ENCODE assay signal across 8 cellular contexts in the genomic region with DNA sequence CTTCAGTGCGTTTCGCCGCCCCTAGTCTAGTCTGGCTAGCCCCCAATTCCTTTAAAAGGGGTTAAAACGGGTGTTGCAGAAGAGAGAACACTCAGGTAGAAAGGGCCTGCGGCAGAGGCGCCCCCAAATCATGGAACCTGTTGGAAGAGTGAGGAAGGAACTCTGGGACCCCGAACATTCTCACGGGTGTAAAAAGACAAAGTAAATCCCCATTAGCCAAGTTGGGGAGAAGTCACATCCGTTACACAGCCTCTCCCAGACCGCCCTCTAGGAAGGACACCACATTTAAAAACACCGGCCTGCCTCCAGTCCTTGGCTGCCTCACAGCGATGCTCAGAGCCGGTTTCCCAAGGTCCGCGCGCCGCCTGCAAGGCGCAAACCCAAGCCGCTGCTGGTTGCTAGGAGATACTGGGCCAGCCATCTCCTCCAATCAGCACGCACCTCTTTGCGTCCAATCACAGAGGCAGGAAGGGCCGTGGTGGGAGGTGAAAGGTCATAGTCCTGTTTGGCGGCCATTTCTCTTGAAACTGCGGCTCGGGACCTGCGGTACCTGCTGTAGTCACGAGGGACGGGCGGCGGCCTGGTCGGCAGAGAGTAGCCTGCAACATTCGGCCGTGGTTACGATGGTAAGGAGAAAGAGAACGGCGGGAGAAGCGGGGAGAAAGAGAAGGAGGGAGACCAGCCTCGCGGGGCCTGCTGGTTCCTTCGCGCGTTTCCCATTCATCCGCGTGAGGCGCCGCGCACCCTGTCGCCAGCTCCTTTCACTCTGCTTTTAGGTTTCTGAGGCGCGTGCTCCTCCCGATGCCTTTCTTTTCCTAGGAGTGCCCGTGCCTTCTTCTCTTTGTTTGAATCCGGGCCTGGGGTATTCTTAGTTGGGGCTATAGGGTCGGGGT. TPM values are rescaled to one million over a fixed set of nuclear protein-coding genes. Genes with fewer than 3 reads are reported as not detected.
A peak's percentile ranks its signal among the peaks of the same experiment; 100 is the strongest.
DNase-seq lines count a peak whose midpoint lies in the region; ATAC-seq and TF ChIP-seq lines count a peak whose summit lies in the region.

A gene (plus strand): TSS at position 502 of the 893 bp plus-strand sequence. CDS start 122 bp downstream, at position 624.

- POLR2A ChIA-PET in PC-3 (lab: Charles Lee; ENCODE audit: unreplicated experiment) = interaction anchor here (0.6 kb wide), 1 partner anchor 59 kb away, joined by 5 read pairs; no protein-coding TSS in a partner anchor

- TF ChIP-seq POLR2A in erythroblast (IDR thresholded peaks at IDR 0.05; ENCODE audit: low read length) = peak; percentile 80

- TF ChIP-seq CTCF in PC-3 (conservative IDR thresholded peaks at IDR 0.05; ENCODE audit: low read depth, low read length) = no peak; the same call in 1 of the 2 replicates

- peak within 1 kb of the TSS; percentile 63 for H3K27ac ChIP-seq in PC-3 (ENCODE audit: low read length)

- H3K4me2 ChIP-seq in PC-3 (ENCODE audit: low read length) = peak within 1 kb of the TSS; percentile 88

- H3K79me2 ChIP-seq in PC-3 (ENCODE audit: low read length) = peaks cover 50% of the 10 kb centered on the region

- no peaks in the 10 kb centered on the region for H3K27me3 ChIP-seq in PC-3 (ENCODE audit: low read length)

- CTCF ChIA-PET in PC-3 (lab: Charles Lee) = no interaction called here

- no peaks in the 10 kb centered on the region for H3K9me3 ChIP-seq in PC-3 (ENCODE audit: low read length)

- H3F3A ChIP-seq in PC-3 (ENCODE audit: low read length, unreplicated experiment) = no peaks in the 10 kb centered on the region

- peaks cover 29% of the 10 kb centered on the region for H3K36me3 ChIP-seq in PC-3 (ENCODE audit: low read depth, low read length)

- DNase-seq in DMS79 (lab: John Stamatoyannopoulos, UW) (peak; percentile 95), PC-3 (peak; percentile 99), activated T-cell treated with anti-CD3 and anti-CD28 coated beads for 48 hours (ENCODE audit: low read depth) (peak; percentile 88), erythroblast (lab: John Stamatoyannopoulos, UW) (peak; percentile 97 to 98), mucosa of gallbladder (ENCODE audit: low spot score) (peak; percentile 97)
- DNase-seq in Jurkat, Clone E6-1 (ENCODE audit: low read depth, low spot score) = peak; percentile 94
- peak; percentile 84 to 86 for DNase-seq in stimulated activated CD8-positive, alpha-beta memory T cell treated with anti-CD3 and anti-CD28 coated beads, Interleukin-4, amount 100 ng/mL, for 4 hours (ENCODE audit: low read depth in 2 of 2, low spot score in 1 of 2)

- ATAC-seq in GM21717 (IDR thresholded peaks at IDR 0.05; ENCODE audit: unreplicated experiment) (peak; percentile 100), PC-3 (peak; percentile 92)

- H4K20me1 ChIP-seq in PC-3 (ENCODE audit: low read length) = peaks cover 30% of the 10 kb centered on the region

- peak within 1 kb of the TSS; percentile 91 for H2AFZ ChIP-seq in PC-3 (ENCODE audit: low read length)

- peak within 1 kb of the TSS; percentile 94 for H3K9ac ChIP-seq in PC-3 (ENCODE audit: low read length)

- no TSS peak for BruUV-seq in PC-3 (replicated peaks; lab: Mats Ljungman, UMichigan)

- H3K9me2 ChIP-seq in PC-3 (replicated peaks; ENCODE audit: low read length) = no peaks in the 10 kb centered on the region

- H3K4me3 ChIP-seq in Jurkat, Clone E6-1 (ENCODE audit: low read length) = peak within 1 kb of the TSS; percentile 98
- peak within 1 kb of the TSS; percentile 90 for H3K4me3 ChIP-seq in PC-3 (ENCODE audit: low read length)

- peaks cover 18% of the 10 kb centered on the region for H3K4me1 ChIP-seq in PC-3 (ENCODE audit: insufficient read depth, low read length)

- intact Hi-C loops in PC-3 (cut with micrococcal nuclease) = loop anchor here (1.0 kb wide), 1 partner anchor 101 kb away; no protein-coding TSS in a partner anchor

RNA-seq across cellular contexts. Expression of the gene that starts here (rescaled TPM):
- polyA plus RNA-seq in Jurkat, Clone E6-1 (2012; ENCODE audit: insufficient read depth, insufficient read length) = 424 TPM
- 47.4 and 47.5 TPM in 2 replicates for total RNA-seq in PC-3 (2014; rRNA removed)
- total RNA-seq in mucosa of gallbladder = 10.9 TPM

Comparison
In these comparisons a context has a peak if more than half of its experiments do, and no peak if none do; other contexts are left out.
1. Peak in every context shown above with its lines: DNase-seq, ATAC-seq, H3K4me3 ChIP-seq and H3K27ac ChIP-seq.